In genomic region chr16:75576384-75576811, GRCh38 we compare ENCODE assay signal across 11 cellular contexts. TPM values are rescaled to one million over a fixed set of nuclear protein-coding genes. Genes with fewer than 3 reads are reported as not detected.
DNase-seq lines count a peak whose midpoint lies in the region; ATAC-seq and TF ChIP-seq lines count a peak whose summit lies in the region.
"Had no signal": no experiment of that assay in that cellular context is flagged by ENCODE, and none has a peak within 500 bp of the region (broad histone marks: within the 10 kb centered on the region; RNA-seq: fewer than 3 reads in every experiment).

No MANE protein-coding gene starts in this region.

- in situ Hi-C loops in GM23248 (cut with MboI): no loop called here

- CTCF ChIA-PET in SK-N-SH (lab: Yijun Ruan, JAX): interaction anchor here (0.7 to 1.1 kb wide), 2 partner anchors 45 to 188 kb away, joined by 3 to 4 read pairs; no protein-coding TSS in a partner anchor

- H3K27me3 ChIP-seq in GM23248 (replicated peaks; ENCODE audit: insufficient read depth) (no peaks in the 10 kb centered on the region), SK-N-SH (ENCODE audit: insufficient read depth) (no peaks in the 10 kb centered on the region), stomach (no peaks in the 10 kb centered on the region)

- no peaks in the 10 kb centered on the region for H3K9me3 Mint-ChIP-seq in endothelial cell (ENCODE audit: unreplicated experiment)

- no peak overlapping the region for H3K27ac ChIP-seq in GM23248
- H3K27ac ChIP-seq in SK-N-SH (ENCODE audit: low read depth in 2 of 2, low read length in 1 of 2): no peak overlapping the region; a peak in 1 of 4 replicates
- H3K27ac ChIP-seq in stomach: no peak overlapping the region

- H3K9me2 ChIP-seq in GM23248 (ENCODE audit: insufficient read depth) (no peaks in the 10 kb centered on the region), SK-N-SH (no peaks in the 10 kb centered on the region)

- no peak overlapping the region for H2AFZ ChIP-seq in GM23248
- no peak overlapping the region for H2AFZ ChIP-seq in SK-N-SH (ENCODE audit: low read depth)

- H3F3A ChIP-seq in GM23248 (ENCODE audit: insufficient read depth) (no peaks in the 10 kb centered on the region), SK-N-SH (replicated peaks; ENCODE audit: insufficient read depth) (no peaks in the 10 kb centered on the region)

- peaks cover 58% of the 10 kb centered on the region for H3K36me3 Mint-ChIP-seq in endothelial cell (ENCODE audit: low read depth, unreplicated experiment)

- H4K20me1 ChIP-seq in GM23248 (ENCODE audit: insufficient read depth) (0 out of 2 replicates have a peak, but pooled peaks cover 4% of the 10 kb centered on the region), SK-N-SH (ENCODE audit: insufficient read depth) (no peaks in the 10 kb centered on the region)

- TF ChIP-seq CTCF in endothelial cell (IDR thresholded peaks at IDR 0.05; ENCODE audit: unreplicated experiment): no peak
- no peak for TF ChIP-seq CTCF in SK-N-SH (IDR thresholded peaks at IDR 0.05)
- no peak for TF ChIP-seq CTCF in stomach (IDR thresholded peaks at IDR 0.05)

- TF ChIP-seq RAD21 in SK-N-SH (IDR thresholded peaks at IDR 0.05; ENCODE audit: low read length): no peak

- H3K9ac ChIP-seq in GM23248 (no peak overlapping the region), SK-N-SH (no peak overlapping the region)

- DNase-seq in endothelial cell (ENCODE audit: low spot score): no peak
- DNase-seq in GM23248: no peak
- DNase-seq in SK-N-SH: no peak
- no peak for DNase-seq in stomach
- no peak for DNase-seq in H4 (ENCODE audit: low spot score)
- DNase-seq: NCI-H146 had no signal

- POLR2A ChIA-PET in SK-N-SH (lab: Yijun Ruan, JAX): interaction anchor here (1.2 kb wide), 1 partner anchor 47 kb away, joined by 3 read pairs; the partner anchor contains the start of gene ADAT1

- no peak overlapping the region for H3K4me2 ChIP-seq in GM23248 (ENCODE audit: unreplicated experiment)
- no peak overlapping the region for H3K4me2 ChIP-seq in SK-N-SH

- no peak for TF ChIP-seq POLR2A in stomach (IDR thresholded peaks at IDR 0.05)

- WGBS in GM23248 (ENCODE audit: low coverage in 1 of 2, low lambda C conversion rate in 2 of 2, missing lambda C conversion rate in 2 of 2), 2 experiments: 56% methylated on average over 3 of the region's 3 CpGs
- WGBS in SK-N-SH (ENCODE audit: low lambda C conversion rate): 80% methylated on average over 3 of the region's 3 CpGs
- WGBS in stomach, 5 donors: 41 to 63% (median 56%) methylated on average over 3 of the region's 3 CpGs

- TF ChIP-seq EP300 in SK-N-SH (IDR thresholded peaks at IDR 0.05; ENCODE audit: borderline replicate concordance in 1 of 2, low read depth in 1 of 2, low read length in 1 of 2) (no peak), stomach (IDR thresholded peaks at IDR 0.05) (no peak)

- H3K36me3 ChIP-seq in GM23248 (ENCODE audit: low read depth) (peaks cover 44% of the 10 kb centered on the region), SK-N-SH (replicated peaks in 1 of 2; ENCODE audit: control insufficient read depth in 1 of 2, insufficient read depth in 2 of 2, low read length in 1 of 2) (peaks cover 36 to 72% of the 10 kb centered on the region in 2 experiments), stomach (peaks cover 55 to 98% (median 93%) of the 10 kb centered on the region in 4 donors)

- H3K27me3 Mint-ChIP-seq in endothelial cell (ENCODE audit: unreplicated experiment): peaks cover 2% of the 10 kb centered on the region

- ATAC-seq in GM18870 (IDR thresholded peaks at IDR 0.05; ENCODE audit: unreplicated experiment) (peak; percentile 41), GM21717 (IDR thresholded peaks at IDR 0.05; ENCODE audit: unreplicated experiment) (peak; percentile 79), HG03378 (IDR thresholded peaks at IDR 0.05; ENCODE audit: unreplicated experiment) (peak; percentile 69)

- H3K9me3 ChIP-seq in GM23248 (ENCODE audit: low read depth): no peaks in the 10 kb centered on the region
- H3K9me3 ChIP-seq in SK-N-SH: no peaks in the 10 kb centered on the region
- H3K9me3 ChIP-seq in stomach: no peaks in the 10 kb centered on the region

- H3K27ac Mint-ChIP-seq in endothelial cell (ENCODE audit: unreplicated experiment): no peak overlapping the region

- H3K4me3 ChIP-seq in GM23248 (no peak overlapping the region), SK-N-SH (ENCODE audit: low read depth in 2 of 2, low read length in 1 of 2) (no peak overlapping the region), stomach (no peak overlapping the region)

- intact Hi-C loops in stomach (cut with DNase I; ENCODE audit: low total_unique reads): no loop called here

- peak overlapping the region; percentile 10 for H3K4me3 Mint-ChIP-seq in endothelial cell (ENCODE audit: unreplicated experiment)

- H3K4me1 ChIP-seq in GM23248 (ENCODE audit: insufficient read depth): no peaks in the 10 kb centered on the region
- peaks cover 0 to 2% of the 10 kb centered on the region in 2 experiments; a peak in 1 of 4 replicates for H3K4me1 ChIP-seq in SK-N-SH (ENCODE audit: control insufficient read depth in 1 of 2, insufficient read depth in 2 of 2, low read depth in 1 of 2, low read length in 1 of 2)
- H3K4me1 ChIP-seq in stomach: peaks cover 0 to 25% (median 9%) of the 10 kb centered on the region in 4 donors

- H3K4me1 Mint-ChIP-seq in endothelial cell (ENCODE audit: unreplicated experiment): peaks cover 18% of the 10 kb centered on the region

- H3K79me2 ChIP-seq in GM23248 (ENCODE audit: insufficient read depth) (peaks cover 37% of the 10 kb centered on the region), SK-N-SH (ENCODE audit: insufficient read depth) (peaks cover 8% of the 10 kb centered on the region)

TF ChIP-seq in SK-N-SH, 30 proteins besides CTCF, POLR2A, EP300 and RAD21 (continues in another document):
- TF ChIP-seq YY1 (IDR thresholded peaks at IDR 0.05; ENCODE audit: low read depth): no peak
- no peak for TF ChIP-seq FOSL2 (IDR thresholded peaks at IDR 0.05; ENCODE audit: borderline replicate concordance, low read depth)
- TF ChIP-seq RXRA (IDR thresholded peaks at IDR 0.05; ENCODE audit: borderline replicate concordance, low read depth): no peak
- no peak for TF ChIP-seq SIN3A (IDR thresholded peaks at IDR 0.05; ENCODE audit: borderline replicate concordance, low read depth, low read length)
- TF ChIP-seq TEAD4 (IDR thresholded peaks at IDR 0.05; ENCODE audit: borderline replicate concordance, insufficient read depth): no peak
- TF ChIP-seq USF1 (IDR thresholded peaks at IDR 0.05; ENCODE audit: borderline replicate concordance, low read depth): no peak

RNA-seq across cellular contexts. Expression of gene GABARAPL2, which starts 10.2 kb away (rescaled TPM):
- total RNA-seq in endothelial cell (ENCODE audit: unreplicated experiment) (222 TPM), stomach (100 to 1,000 TPM in 2 of 5 donors, 10 to 100 TPM in 3; 29.8 to 192 (median 81.4) TPM)
- total RNA-seq in GM23248 (2014; rRNA removed; shearing (Covaris generic)): 52.7 and 57.5 TPM in 2 replicates
- polyA plus RNA-seq in GM23248 (2016; fragmentation: Nextera tagmentation; extraction: Ambion mirVana) (252 and 257 TPM in 2 replicates), SK-N-SH (2012; rRNA removed) (135 and 143 TPM in 2 replicates), stomach (100 to 1,000 TPM in 2 of 3 donors, 10 to 100 TPM in 1; 83.4 to 198 (median 171) TPM)
- polyA plus RNA-seq in SK-N-SH (2012; cell fraction: cytosol; rRNA removed): 180 and 228 TPM in 2 replicates
- polyA plus RNA-seq in SK-N-SH (2012; cell fraction: nucleus; rRNA removed): 48.5 and 66.0 TPM in 2 replicates
- 50.6 and 85.4 TPM in 2 replicates for total RNA-seq in H4 (2014; rRNA removed; shearing (Covaris generic))

RNA-seq across cellular contexts. Expression of gene TMEM231, which starts 20.3 kb away (rescaled TPM):
- total RNA-seq in endothelial cell (ENCODE audit: unreplicated experiment) (14.5 TPM), stomach (10 to 100 TPM in 2 of 5 donors, 1 to 10 TPM in 2, not detected in 1; 4.6 to 14.1 (median 11.2) TPM)
- 14.2 and 20.3 TPM in 2 replicates for total RNA-seq in GM23248 (2014; rRNA removed; shearing (Covaris generic))
- polyA plus RNA-seq in GM23248 (2016; fragmentation: Nextera tagmentation; extraction: Ambion mirVana) (12.7 and 13.5 TPM in 2 replicates), SK-N-SH (2012; rRNA removed) (18.1 and 30.9 TPM in 2 replicates), stomach (1 to 10 TPM; 1.1 to 2.9 (median 1.5) TPM)
- 11.6 and 20.7 TPM in 2 replicates for polyA plus RNA-seq in SK-N-SH (2012; cell fraction: cytosol; rRNA removed)
- 18.8 and 24.8 TPM in 2 replicates for polyA plus RNA-seq in SK-N-SH (2012; cell fraction: nucleus; rRNA removed)
- total RNA-seq in H4 (2014; rRNA removed; shearing (Covaris generic)): 17.8 and 20.6 TPM in 2 replicates

RNA-seq across cellular contexts. Expression of gene CHST5, which starts 40.5 kb away (rescaled TPM):
- 0.13 TPM for total RNA-seq in endothelial cell (ENCODE audit: unreplicated experiment)
- total RNA-seq in GM23248 (2014; rRNA removed; shearing (Covaris generic)): 0.25 TPM in 1 of 2 replicates, not detected in the other
- polyA plus RNA-seq in GM23248 (2016; fragmentation: Nextera tagmentation; extraction: Ambion mirVana): not detected in 2 replicates
- 0.18 and 0.49 TPM in 2 replicates for polyA plus RNA-seq in SK-N-SH (2012; rRNA removed)
- 0.01 and 0.10 TPM in 2 replicates for polyA plus RNA-seq in SK-N-SH (2012; cell fraction: cytosol; rRNA removed)
- 0.70 and 0.83 TPM in 2 replicates for polyA plus RNA-seq in SK-N-SH (2012; cell fraction: nucleus; rRNA removed)
- 10 to 100 TPM in 1 of 5 donors, 1 to 10 TPM in 3, not detected in 1; 1.1 to 23.2 (median 3.0) TPM for total RNA-seq in stomach
- under 1 TPM in 1 of 3 donors, not detected in 2; 0.05 TPM for polyA plus RNA-seq in stomach
- total RNA-seq in H4 (2014; rRNA removed; shearing (Covaris generic)): 0.04 TPM in 1 of 2 replicates, not detected in the other
- total RNA-seq: fibroblast of villous mesenchyme, kidney epithelial cell had no signal

RNA-seq across cellular contexts. Expression of gene ADAT1, which starts 46.7 kb away (rescaled TPM):
- total RNA-seq in endothelial cell (ENCODE audit: unreplicated experiment) (137 TPM), stomach (10 to 100 TPM in 3 of 5 donors, 1 to 10 TPM in 1, under 1 TPM in 1; 0.58 to 69.8 (median 25.8) TPM)
- total RNA-seq in GM23248 (2014; rRNA removed; shearing (Covaris generic)): 31.3 and 40.1 TPM in 2 replicates
- polyA plus RNA-seq in GM23248 (2016; fragmentation: Nextera tagmentation; extraction: Ambion mirVana) (18.9 and 25.8 TPM in 2 replicates), SK-N-SH (2012; rRNA removed) (51.1 and 67.7 TPM in 2 replicates), stomach (10 to 100 TPM in 1 of 3 donors, 1 to 10 TPM in 2; 6.0 to 18.2 (median 7.8) TPM)
- 54.2 and 59.4 TPM in 2 replicates for polyA plus RNA-seq in SK-N-SH (2012; cell fraction: cytosol; rRNA removed)
- 121 and 134 TPM in 2 replicates for polyA plus RNA-seq in SK-N-SH (2012; cell fraction: nucleus; rRNA removed)
- total RNA-seq in H4 (2014; rRNA removed; shearing (Covaris generic)): 79.7 and 81.1 TPM in 2 replicates
